In genomic region chr1:41908288-41908895, GRCh38 we compare ENCODE assay signal across 17 cellular contexts. TPM values are rescaled to one million over a fixed set of nuclear protein-coding genes. Genes with fewer than 3 reads are reported as not detected.
DNase-seq lines count a peak whose midpoint lies in the region; ATAC-seq and TF ChIP-seq lines count a peak whose summit lies in the region.
"Had no signal": no experiment of that assay in that cellular context is flagged by ENCODE, and none has a peak within 500 bp of the region (broad histone marks: within the 10 kb centered on the region; RNA-seq: fewer than 3 reads in every experiment).

No MANE protein-coding gene starts in this region.

- H3K9ac ChIP-seq in DND-41 (ENCODE audit: low read depth, low read length): no peak overlapping the region
- H3K9ac ChIP-seq: GM23248 had no signal

- H3K27ac Mint-ChIP-seq in activated CD8-positive, alpha-beta memory T cell treated with anti-CD3 and anti-CD28 coated beads, Interleukin-2, amount 10 ng/mL, durations not matched to agents 7 days and 5 days: no peak overlapping the region
- peak overlapping the region; percentile 12 to 93 for H3K27ac Mint-ChIP-seq in natural killer cell

- H3K36me3 Mint-ChIP-seq in activated CD8-positive, alpha-beta memory T cell treated with anti-CD3 and anti-CD28 coated beads, Interleukin-2, amount 10 ng/mL, durations not matched to agents 7 days and 5 days: peaks cover 24% of the 10 kb centered on the region
- peaks cover 13% of the 10 kb centered on the region for H3K36me3 Mint-ChIP-seq in natural killer cell
- H3K36me3 Mint-ChIP-seq: CD4-positive, CD25-positive, alpha-beta regulatory T cell had no signal

- H3K27me3 ChIP-seq in DND-41 (ENCODE audit: insufficient read depth, low read length, poor library complexity) (no peaks in the 10 kb centered on the region), osteoblast (ENCODE audit: insufficient read depth, low read length) (no peaks in the 10 kb centered on the region)
- H3K27me3 ChIP-seq: BE2C had no signal

- H3K79me2 ChIP-seq in DND-41 (ENCODE audit: insufficient read depth, low read length) (peaks cover 100% of the 10 kb centered on the region), osteoblast (ENCODE audit: insufficient read depth, low read length) (no peaks in the 10 kb centered on the region)

- intact Hi-C loops in natural killer cell (cut with micrococcal nuclease): no loop called here

- no peak overlapping the region for H3K4me3 Mint-ChIP-seq in activated CD8-positive, alpha-beta memory T cell treated with anti-CD3 and anti-CD28 coated beads, Interleukin-2, amount 10 ng/mL, durations not matched to agents 7 days and 5 days
- H3K4me3 Mint-ChIP-seq in natural killer cell: no peak overlapping the region
- H3K4me3 Mint-ChIP-seq: CD8-positive, alpha-beta memory T cell had no signal

- CTCF ChIA-PET in activated CD8-positive, alpha-beta memory T cell treated with anti-CD3 and anti-CD28 coated beads, Interleukin-2, amount 10 ng/mL, durations not matched to agents 7 days and 5 days (lab: Charles Lee): interaction anchor here (0.7 to 1.3 kb wide), 4 partner anchors 9 to 334 kb away, joined by 3 read pairs; no protein-coding TSS in a partner anchor

- no peaks in the 10 kb centered on the region for H3K27me3 Mint-ChIP-seq in activated CD8-positive, alpha-beta memory T cell treated with anti-CD3 and anti-CD28 coated beads, Interleukin-2, amount 10 ng/mL, durations not matched to agents 7 days and 5 days
- no peaks in the 10 kb centered on the region for H3K27me3 Mint-ChIP-seq in natural killer cell (ENCODE audit: low read depth in 2 of 2)
- H3K27me3 Mint-ChIP-seq: CD8-positive, alpha-beta memory T cell had no signal

- no peak for TF ChIP-seq CTCF in DND-41 (IDR thresholded peaks at IDR 0.05; ENCODE audit: borderline replicate concordance, extremely low read depth, low read length, poor library complexity, severe bottlenecking)
- no peak for TF ChIP-seq CTCF in natural killer cell (IDR thresholded peaks at IDR 0.05)
- TF ChIP-seq CTCF in osteoblast (IDR thresholded peaks at IDR 0.05; ENCODE audit: extremely low read depth, low read depth, low read length): no peak

- H3K27ac ChIP-seq in DND-41 (ENCODE audit: low read length) (peak overlapping the region; percentile 75), KOPT-K1 (ENCODE audit: low read depth, low read length, poor library complexity, severe bottlenecking) (peak overlapping the region; percentile 94), osteoblast (ENCODE audit: low read depth, low read length) (no peak overlapping the region)
- H3K27ac ChIP-seq: GM23248 had no signal

- H3K4me2 ChIP-seq in DND-41 (ENCODE audit: insufficient read depth, low read length) (peak overlapping the region; percentile 19; the same call in 1 of the 2 replicates), osteoblast (ENCODE audit: insufficient read depth, low read length) (no peak overlapping the region)

- peaks cover 8% of the 10 kb centered on the region for H3K9me3 Mint-ChIP-seq in activated CD8-positive, alpha-beta memory T cell treated with anti-CD3 and anti-CD28 coated beads, Interleukin-2, amount 10 ng/mL, durations not matched to agents 7 days and 5 days (ENCODE audit: low read depth)
- no peaks in the 10 kb centered on the region for H3K9me3 Mint-ChIP-seq in natural killer cell

- no peak overlapping the region for H3K4me3 ChIP-seq in DND-41 (ENCODE audit: low read depth in 1 of 2, low read length in 2 of 2)
- H3K4me3 ChIP-seq in osteoblast (ENCODE audit: insufficient read depth, low read length): no peak overlapping the region
- H3K4me3 ChIP-seq: GM23248, HAP-1 had no signal

- peak; percentile 53 for ATAC-seq in activated CD8-positive, alpha-beta memory T cell treated with anti-CD3 and anti-CD28 coated beads, Interleukin-2, amount 10 ng/mL, durations not matched to agents 7 days and 5 days
- no peak for ATAC-seq in DND-41 (ENCODE audit: insufficient read depth, low read depth)
- no peak for ATAC-seq in natural killer cell

- H4K20me1 ChIP-seq in DND-41 (ENCODE audit: insufficient read depth, low read length) (peaks cover 45% of the 10 kb centered on the region), osteoblast (ENCODE audit: insufficient read depth, low read length) (no peaks in the 10 kb centered on the region)

- peaks cover 87% of the 10 kb centered on the region for H3K4me1 ChIP-seq in DND-41 (ENCODE audit: insufficient read depth, low read length)
- H3K4me1 ChIP-seq in osteoblast (ENCODE audit: insufficient read depth, low read length): no peaks in the 10 kb centered on the region
- H3K4me1 ChIP-seq: BE2C, HAP-1 had no signal

- H3K36me3 ChIP-seq in DND-41 (ENCODE audit: insufficient read depth, low read length) (peaks cover 10% of the 10 kb centered on the region; the same call in 1 of the 2 replicates), KOPT-K1 (ENCODE audit: insufficient read depth, low read length) (no peaks in the 10 kb centered on the region), osteoblast (ENCODE audit: insufficient read depth, low read length) (no peaks in the 10 kb centered on the region)
- H3K36me3 ChIP-seq: BE2C, HAP-1 had no signal

- H3K4me1 Mint-ChIP-seq in activated CD8-positive, alpha-beta memory T cell treated with anti-CD3 and anti-CD28 coated beads, Interleukin-2, amount 10 ng/mL, durations not matched to agents 7 days and 5 days: peaks cover 47% of the 10 kb centered on the region
- peaks cover 62 to 65% of the 10 kb centered on the region in 2 donors for H3K4me1 Mint-ChIP-seq in natural killer cell

- DNase-seq in activated CD8-positive, alpha-beta memory T cell treated with anti-CD3 and anti-CD28 coated beads, Interleukin-2, amount 10 ng/mL, durations not matched to agents 7 days and 5 days: no peak
- no peak for DNase-seq in activated CD8-positive, alpha-beta memory T cell treated with anti-CD3 and anti-CD28 coated beads, Interleukin-2, amount 50 U/mL, for 48 hours
- DNase-seq in DND-41 (no peak), natural killer cell (no peak), osteoblast (ENCODE audit: insufficient read length, low spot score, missing footprints) (no peak), SIG-M5 (lab: John Stamatoyannopoulos, UW) (no peak)
- DNase-seq: ACHN; BE2C; C1 segment of cervical spinal cord; CD4-positive, CD25-positive, alpha-beta regulatory T cell; CD8-positive, alpha-beta memory T cell; COR-L47; DMS 273 treated with DMSO at 0.1 percent for 48 hours; DMS53; GM23248 had no signal

- no peak overlapping the region for H2AFZ ChIP-seq in DND-41 (ENCODE audit: low read depth, low read length)
- no peak overlapping the region for H2AFZ ChIP-seq in osteoblast (ENCODE audit: low read length)
- H2AFZ ChIP-seq: GM23248 had no signal

- H3K9me3 ChIP-seq in DND-41 (ENCODE audit: insufficient read depth, low read length, severe bottlenecking) (no peaks in the 10 kb centered on the region), KOPT-K1 (ENCODE audit: insufficient read depth, low read length, poor library complexity, severe bottlenecking) (peaks cover 25% of the 10 kb centered on the region), osteoblast (ENCODE audit: low read depth, low read length) (no peaks in the 10 kb centered on the region)
- H3K9me3 ChIP-seq: BE2C, HAP-1 had no signal

RNA-seq across cellular contexts. Expression of gene HIVEP3, which starts 10.3 kb away (rescaled TPM):
- 10 to 100 TPM; 15.1 to 18.1 TPM for total RNA-seq in activated CD8-positive, alpha-beta memory T cell treated with anti-CD3 and anti-CD28 coated beads, Interleukin-2, amount 10 ng/mL, durations not matched to agents 7 days and 5 days
- 10 to 100 TPM; 26.2 to 35.2 (median 29.8) TPM for total RNA-seq in natural killer cell
- 1.8 TPM in 2 replicates for total RNA-seq in osteoblast
